ENCODE assay signal across 22 cellular contexts in the genomic region with DNA sequence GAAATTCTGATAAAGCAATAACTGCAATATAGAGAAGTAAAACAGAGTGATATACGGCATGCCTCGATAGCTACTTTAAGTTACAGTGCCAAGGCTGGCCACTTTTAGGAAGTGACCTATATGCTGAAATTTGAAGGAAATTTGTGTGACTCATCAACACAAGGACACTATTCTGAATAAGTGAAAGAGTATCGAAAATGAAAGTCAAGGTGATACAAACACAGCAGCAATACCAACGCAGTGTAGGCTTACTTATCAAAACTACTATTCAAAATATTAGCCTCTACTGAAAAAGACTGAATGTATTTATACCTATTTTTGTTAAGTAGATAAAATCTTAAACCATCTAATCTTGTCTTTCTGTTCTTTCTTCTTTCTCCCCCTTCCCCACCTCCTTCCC.
DNase-seq lines count a peak whose midpoint lies in the region; ATAC-seq and FAIRE-seq lines count a peak whose summit lies in the region.
"Had no signal": no experiment of that assay in that cellular context is flagged by ENCODE, and none has a peak within 500 bp of the region (broad histone marks: within the 10 kb centered on the region; RNA-seq: fewer than 3 reads in every experiment).

No MANE protein-coding gene starts in this region.

- H3K36me3 Mint-ChIP-seq in CD4-positive, alpha-beta memory T cell = no peaks in the 10 kb centered on the region
- H3K36me3 Mint-ChIP-seq: CD8-positive, alpha-beta T cell had no signal

- no peak for ATAC-seq in HG02759 (IDR thresholded peaks at IDR 0.05; ENCODE audit: unreplicated experiment)
- ATAC-seq: A549; CD8-positive, alpha-beta T cell; K562 had no signal

- H3K9me3 ChIP-seq in CD4-positive, alpha-beta memory T cell (ENCODE audit: control insufficient read depth in 1 of 2, low read length in 2 of 2) = no peaks in the 10 kb centered on the region
- H3K9me3 ChIP-seq: A549, BE2C had no signal

- H3K9me3 Mint-ChIP-seq in CD4-positive, alpha-beta memory T cell = peaks cover 0 to 7% (median 4%) of the 10 kb centered on the region in 8 donors
- H3K9me3 Mint-ChIP-seq: H9 had no signal

- CTCF ChIA-PET in CD4-positive, alpha-beta memory T cell (lab: Charles Lee; ENCODE audit: partially characterized antibody) = no interaction called here

- H3K4me3 Mint-ChIP-seq in CD4-positive, alpha-beta memory T cell = no peak overlapping the region
- H3K4me3 Mint-ChIP-seq: CD8-positive, alpha-beta T cell; H9 had no signal

- no peaks in the 10 kb centered on the region for H3K4me1 ChIP-seq in CD4-positive, alpha-beta memory T cell (ENCODE audit: insufficient read depth, low read length)
- H3K4me1 ChIP-seq: A549 had no signal

- intact Hi-C loops in CD4-positive, alpha-beta memory T cell (cut with micrococcal nuclease) = no loop called here

- POLR2A ChIA-PET in CD4-positive, alpha-beta memory T cell (lab: Charles Lee; ENCODE audit: partially characterized antibody) = no interaction called here

- no peaks in the 10 kb centered on the region for H3K4me1 Mint-ChIP-seq in CD4-positive, alpha-beta memory T cell
- H3K4me1 Mint-ChIP-seq: H9 had no signal

- H3K27me3 Mint-ChIP-seq in CD4-positive, alpha-beta memory T cell = no peaks in the 10 kb centered on the region

- DNase-seq in HT1080 (ENCODE audit: low read depth) = peak; percentile 45
- peak; percentile 17 to 61 for DNase-seq in NOMO-1 (lab: John Stamatoyannopoulos, UW; ENCODE audit: unreplicated experiment in 2 of 2)
- DNase-seq in RPMI8226 = peak; percentile 3
- DNase-seq in urothelium cell line (ENCODE audit: low spot score) = peak; percentile 13
- no peak for DNase-seq in HUDEP-2 (lab: John Stamatoyannopoulos, UW; ENCODE audit: unreplicated experiment in 76 of 76)
- DNase-seq in CD4-positive, alpha-beta memory T cell = no peak
- DNase-seq: BE2C; CD8-positive, alpha-beta T cell; COR-L47; DMS153; DMS79 treated with DMSO at 0.1 percent for 48 hours; EL; GM23248; H9 had no signal

- no peaks in the 10 kb centered on the region for H3K27me3 ChIP-seq in CD4-positive, alpha-beta memory T cell (ENCODE audit: insufficient read depth, low read length)
- H3K27me3 ChIP-seq: BE2C had no signal

- no peak for FAIRE-seq in urothelium cell line (lab: Jason Lieb, UNC)
- FAIRE-seq: A549, D721Med, G401.6, GM12892, HTR-8/SVneo, K562 had no signal

- no peak overlapping the region for H3K27ac Mint-ChIP-seq in CD4-positive, alpha-beta memory T cell
- H3K27ac Mint-ChIP-seq: CD8-positive, alpha-beta T cell; H9 had no signal

- H3K27ac ChIP-seq in CD4-positive, alpha-beta memory T cell (ENCODE audit: low read depth, low read length) = no peak overlapping the region
- H3K27ac ChIP-seq: A549, C4-2B, GM23248 had no signal

- H3K36me3 ChIP-seq in CD4-positive, alpha-beta memory T cell (ENCODE audit: insufficient read depth, low read length) = no peaks in the 10 kb centered on the region
- H3K36me3 ChIP-seq: BE2C had no signal

- H3K4me3 ChIP-seq in CD4-positive, alpha-beta memory T cell (ENCODE audit: low read length in 2 of 2) = no peak overlapping the region
- H3K4me3 ChIP-seq: A549, GM23248, K562 had no signal

Comparison
In these comparisons a context has a peak if more than half of its experiments do, and no peak if none do; other contexts are left out.
1. DNase-seq: peak in HT1080 (single experiment), NOMO-1 (2 of 2), RPMI8226 (single experiment) and urothelium cell line (single experiment); none in HUDEP-2 (0 of 76) and CD4-positive, alpha-beta memory T cell (0 of 5).